Comparison of ENCODE assay signal across 8 cellular contexts in genomic region chr4:7124643-7125442, GRCh38. TPM values are rescaled to one million over a fixed set of nuclear protein-coding genes. Genes with fewer than 3 reads are reported as not detected.
DNase-seq lines count a peak whose midpoint lies in the region; ATAC-seq and TF ChIP-seq lines count a peak whose summit lies in the region.

No MANE protein-coding gene starts in this region.

- in situ Hi-C loops in brain microvascular endothelial cell (cut with HindIII; ENCODE audit: low pct_ligation_motif_present, low sequenced_read_pairs), result no loop called here

- no peak overlapping the region for H3K9ac ChIP-seq in liver (ENCODE audit: low read depth in 1 of 2, low read length in 2 of 2)

- ATAC-seq in GM21737 (IDR thresholded peaks at IDR 0.05; ENCODE audit: unreplicated experiment) (no peak), GM21360 (IDR thresholded peaks at IDR 0.05; ENCODE audit: unreplicated experiment) (no peak), HG03342 (IDR thresholded peaks at IDR 0.05; ENCODE audit: unreplicated experiment) (no peak)

- H3K36me3 ChIP-seq in MG63, result no peaks in the 10 kb centered on the region
- H3K36me3 ChIP-seq in brain microvascular endothelial cell (replicated peaks), result no peaks in the 10 kb centered on the region
- H3K36me3 ChIP-seq in liver (ENCODE audit: control insufficient read depth in 4 of 4, insufficient read depth in 3 of 4, low read depth in 1 of 4, low read length in 3 of 4), result no peaks in the 10 kb centered on the region

- H3K9me3 ChIP-seq in MG63 (no peaks in the 10 kb centered on the region), liver (ENCODE audit: control insufficient read depth in 4 of 4, low read length in 3 of 4) (no peaks in the 10 kb centered on the region)

- CTCF ChIA-PET in AG04449 (lab: Yijun Ruan, JAX), result interaction anchor here (1.2 to 1.5 kb wide), 2 partner anchors 21 to 23 kb away, joined by 3 to 4 read pairs; no protein-coding TSS in a partner anchor

- H3K4me3 ChIP-seq in AG04449 (ENCODE audit: low read depth, low read length) (no peak overlapping the region), MG63 (no peak overlapping the region), brain microvascular endothelial cell (ENCODE audit: low read depth, low read length) (no peak overlapping the region), liver (ENCODE audit: low read depth in 1 of 3, low read length in 3 of 3) (no peak overlapping the region)

- no peak for TF ChIP-seq RAD21 in liver (IDR thresholded peaks at IDR 0.05)

- peaks cover 7 to 12% (median 8%) of the 10 kb centered on the region in 4 donors for H3K4me1 ChIP-seq in liver (ENCODE audit: control insufficient read depth in 4 of 4, insufficient read depth in 4 of 4, low read length in 3 of 4)

- TF ChIP-seq CTCF in AG04449 (IDR thresholded peaks at IDR 0.05; ENCODE audit: insufficient read depth, low read length, missing control alignments), result no peak
- TF ChIP-seq CTCF in brain microvascular endothelial cell (IDR thresholded peaks at IDR 0.05; ENCODE audit: low read depth, low read length, missing control alignments), result peak; percentile 12
- TF ChIP-seq CTCF in liver (IDR thresholded peaks at IDR 0.05; ENCODE audit: low read depth, low read length, missing input control), result no peak

- 60% methylated on average over 22 of the region's 22 CpGs for WGBS in liver

- H3K27ac ChIP-seq in brain microvascular endothelial cell (no peak overlapping the region), liver (ENCODE audit: low read depth in 1 of 2, low read length in 2 of 2) (peak overlapping the region in 1 of 2 donors; percentile 5)

- H3K27me3 ChIP-seq in MG63 (no peaks in the 10 kb centered on the region), brain microvascular endothelial cell (replicated peaks) (peaks cover 2% of the 10 kb centered on the region), liver (ENCODE audit: control insufficient read depth in 4 of 4, insufficient read depth in 4 of 4, low read length in 3 of 4) (no peaks in the 10 kb centered on the region)

- POLR2A ChIA-PET in AG04449 (lab: Yijun Ruan, JAX), result no interaction called here

- DNase-seq in AG04449 (ENCODE audit: low read depth, low spot score) (peak; percentile 37), MG63 (peak; percentile 88), brain microvascular endothelial cell (peak; percentile 90), T1000 (lab: John Stamatoyannopoulos, UW) (no peak)

TF ChIP-seq in liver, 16 proteins besides CTCF, POLR2A, EP300 and RAD21:
- TF ChIP-seq FOXA2 (IDR thresholded peaks at IDR 0.05) (no peak), YY1 (IDR thresholded peaks at IDR 0.05) (no peak), ZBTB33 (IDR thresholded peaks at IDR 0.05) (no peak), REST (IDR thresholded peaks at IDR 0.05) (no peak), ATF3 (IDR thresholded peaks at IDR 0.05) (no peak), HNF4G (IDR thresholded peaks at IDR 0.05) (no peak), RXRA (IDR thresholded peaks at IDR 0.05) (peak in 1 of 2 donors; percentile 41), GABPA (IDR thresholded peaks at IDR 0.05 in 1 of 2, conservative IDR thresholded peaks at IDR 0.05 in 1 of 2) (no peak), FOXA1 (IDR thresholded peaks at IDR 0.05) (no peak), MAX (IDR thresholded peaks at IDR 0.05) (no peak), SP1 (IDR thresholded peaks at IDR 0.05) (peak; percentile 62), HNF4A (conservative IDR thresholded peaks at IDR 0.05) (peak; percentile 65 to 67), EGR1 (IDR thresholded peaks at IDR 0.05; ENCODE audit: low read depth in 2 of 2) (no peak), TAF1 (conservative IDR thresholded peaks at IDR 0.05) (no peak), NR2F2 (IDR thresholded peaks at IDR 0.05) (peak; percentile 78), JUND (IDR thresholded peaks at IDR 0.05) (peak in 1 of 2 donors; percentile 52)

RNA-seq across cellular contexts. Expression of gene GRPEL1, which starts 57.0 kb away (rescaled TPM):
- 26.2 and 32.6 TPM in 2 replicates for total RNA-seq in MG63 (2014; rRNA removed; shearing (Covaris generic); ENCODE audit: low replicate concordance)
- 10 to 100 TPM in 1 of 2 donors, 1 to 10 TPM in 1; 9.8 to 35.2 TPM for total RNA-seq in liver
- 10 to 100 TPM; 45.2 to 98.1 TPM for polyA plus RNA-seq in liver
